1 cellular context compared by ENCODE assay signal in the genomic region with DNA sequence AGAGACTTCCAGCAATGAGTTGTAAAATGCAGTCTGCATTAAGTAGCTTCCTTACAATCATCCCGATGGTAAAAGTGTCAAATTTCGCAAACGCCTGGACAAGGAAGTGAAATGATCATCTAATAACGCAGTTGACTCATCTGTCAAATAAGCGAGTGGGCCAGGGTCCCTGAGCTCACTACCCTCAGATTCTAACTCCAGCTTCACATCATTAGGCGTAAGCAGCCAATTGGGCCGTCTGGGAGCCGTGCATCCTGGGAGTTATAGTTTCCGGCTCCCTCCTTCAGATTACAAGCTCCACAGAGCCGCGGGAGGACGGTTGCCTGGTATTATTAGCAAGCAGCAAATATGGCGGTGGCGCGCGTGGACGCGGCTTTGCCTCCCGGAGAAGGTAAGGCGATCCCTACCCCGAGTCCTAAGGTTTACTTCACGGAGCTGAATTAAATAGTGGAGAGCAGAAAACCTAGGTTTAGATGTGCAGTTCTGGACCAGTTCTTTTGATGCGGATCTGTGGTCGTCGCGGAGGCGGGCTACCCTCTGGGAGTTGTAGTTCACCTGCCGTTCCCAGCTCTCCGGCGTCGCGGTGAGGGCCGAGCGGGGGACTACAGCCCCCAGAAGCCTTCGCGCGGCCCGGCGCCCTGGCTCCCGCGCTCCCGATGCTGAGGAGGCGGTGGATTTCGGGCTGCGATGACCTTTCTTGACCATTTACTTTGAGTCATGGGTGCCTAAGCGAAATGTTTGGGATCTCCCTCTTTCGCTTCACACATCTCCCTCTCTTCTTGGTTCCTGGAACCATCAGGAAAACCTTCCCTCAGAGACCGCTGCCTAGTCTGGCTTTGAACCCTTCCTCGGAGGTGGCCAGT.
TF ChIP-seq lines count a peak whose summit lies in the region.

A gene with protein sequence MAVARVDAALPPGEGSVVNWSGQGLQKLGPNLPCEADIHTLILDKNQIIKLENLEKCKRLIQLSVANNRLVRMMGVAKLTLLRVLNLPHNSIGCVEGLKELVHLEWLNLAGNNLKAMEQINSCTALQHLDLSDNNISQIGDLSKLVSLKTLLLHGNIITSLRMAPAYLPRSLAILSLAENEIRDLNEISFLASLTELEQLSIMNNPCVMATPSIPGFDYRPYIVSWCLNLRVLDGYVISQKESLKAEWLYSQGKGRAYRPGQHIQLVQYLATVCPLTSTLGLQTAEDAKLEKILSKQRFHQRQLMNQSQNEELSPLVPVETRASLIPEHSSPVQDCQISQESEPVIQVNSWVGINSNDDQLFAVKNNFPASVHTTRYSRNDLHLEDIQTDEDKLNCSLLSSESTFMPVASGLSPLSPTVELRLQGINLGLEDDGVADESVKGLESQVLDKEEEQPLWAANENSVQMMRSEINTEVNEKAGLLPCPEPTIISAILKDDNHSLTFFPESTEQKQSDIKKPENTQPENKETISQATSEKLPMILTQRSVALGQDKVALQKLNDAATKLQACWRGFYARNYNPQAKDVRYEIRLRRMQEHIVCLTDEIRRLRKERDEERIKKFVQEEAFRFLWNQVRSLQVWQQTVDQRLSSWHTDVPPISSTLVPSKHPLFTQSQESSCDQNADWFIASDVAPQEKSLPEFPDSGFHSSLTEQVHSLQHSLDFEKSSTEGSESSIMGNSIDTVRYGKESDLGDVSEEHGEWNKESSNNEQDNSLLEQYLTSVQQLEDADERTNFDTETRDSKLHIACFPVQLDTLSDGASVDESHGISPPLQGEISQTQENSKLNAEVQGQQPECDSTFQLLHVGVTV (plus strand): TSS at position 286 of the 863 bp plus-strand sequence. CDS start 63 bp downstream, at position 349.

TF ChIP-seq in GM12878, 131 proteins besides CTCF, POLR2A, EP300 and RAD21 (continued from another document):
- TF ChIP-seq, protein P1, sequence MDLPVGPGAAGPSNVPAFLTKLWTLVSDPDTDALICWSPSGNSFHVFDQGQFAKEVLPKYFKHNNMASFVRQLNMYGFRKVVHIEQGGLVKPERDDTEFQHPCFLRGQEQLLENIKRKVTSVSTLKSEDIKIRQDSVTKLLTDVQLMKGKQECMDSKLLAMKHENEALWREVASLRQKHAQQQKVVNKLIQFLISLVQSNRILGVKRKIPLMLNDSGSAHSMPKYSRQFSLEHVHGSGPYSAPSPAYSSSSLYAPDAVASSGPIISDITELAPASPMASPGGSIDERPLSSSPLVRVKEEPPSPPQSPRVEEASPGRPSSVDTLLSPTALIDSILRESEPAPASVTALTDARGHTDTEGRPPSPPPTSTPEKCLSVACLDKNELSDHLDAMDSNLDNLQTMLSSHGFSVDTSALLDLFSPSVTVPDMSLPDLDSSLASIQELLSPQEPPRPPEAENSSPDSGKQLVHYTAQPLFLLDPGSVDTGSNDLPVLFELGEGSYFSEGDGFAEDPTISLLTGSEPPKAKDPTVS (IDR thresholded peaks at IDR 0.05; ENCODE audit: low read depth, low read length), result no peak
- TF ChIP-seq, protein P2, sequence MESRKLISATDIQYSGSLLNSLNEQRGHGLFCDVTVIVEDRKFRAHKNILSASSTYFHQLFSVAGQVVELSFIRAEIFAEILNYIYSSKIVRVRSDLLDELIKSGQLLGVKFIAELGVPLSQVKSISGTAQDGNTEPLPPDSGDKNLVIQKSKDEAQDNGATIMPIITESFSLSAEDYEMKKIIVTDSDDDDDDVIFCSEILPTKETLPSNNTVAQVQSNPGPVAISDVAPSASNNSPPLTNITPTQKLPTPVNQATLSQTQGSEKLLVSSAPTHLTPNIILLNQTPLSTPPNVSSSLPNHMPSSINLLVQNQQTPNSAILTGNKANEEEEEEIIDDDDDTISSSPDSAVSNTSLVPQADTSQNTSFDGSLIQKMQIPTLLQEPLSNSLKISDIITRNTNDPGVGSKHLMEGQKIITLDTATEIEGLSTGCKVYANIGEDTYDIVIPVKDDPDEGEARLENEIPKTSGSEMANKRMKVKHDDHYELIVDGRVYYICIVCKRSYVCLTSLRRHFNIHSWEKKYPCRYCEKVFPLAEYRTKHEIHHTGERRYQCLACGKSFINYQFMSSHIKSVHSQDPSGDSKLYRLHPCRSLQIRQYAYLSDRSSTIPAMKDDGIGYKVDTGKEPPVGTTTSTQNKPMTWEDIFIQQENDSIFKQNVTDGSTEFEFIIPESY (IDR thresholded peaks at IDR 0.05), result no peak
- TF ChIP-seq KAT2A (conservative IDR thresholded peaks at IDR 0.05; ENCODE audit: control insufficient read depth, low read depth, low read length), result no peak
- TF ChIP-seq CREB1 (IDR thresholded peaks at IDR 0.05; ENCODE audit: low read depth), result peak; percentile 62
